Comparison of ENCODE assay signal across 10 cellular contexts in genomic region chr17:34979153-34979552, GRCh38. TPM values are rescaled to one million over a fixed set of nuclear protein-coding genes. Genes with fewer than 3 reads are reported as not detected.
DNase-seq lines count a peak whose midpoint lies in the region; ATAC-seq and TF ChIP-seq lines count a peak whose summit lies in the region.
"Had no signal": no experiment of that assay in that cellular context is flagged by ENCODE, and none has a peak within 500 bp of the region (broad histone marks: within the 10 kb centered on the region; RNA-seq: fewer than 3 reads in every experiment).

No MANE protein-coding gene starts in this region.

- H3K9me3 Mint-ChIP-seq in activated CD4-positive, alpha-beta T cell treated with anti-CD3 and anti-CD28 coated beads, Interleukin-2, amount 10 ng/mL, durations not matched to agents 7 days and 5 days: no peaks in the 10 kb centered on the region
- H3K9me3 Mint-ChIP-seq in IgD-negative memory B cell (no peaks in the 10 kb centered on the region), brain (no peaks in the 10 kb centered on the region)

- no peaks in the 10 kb centered on the region for H3K9me3 ChIP-seq in psoas muscle

- peak overlapping the region; percentile 99 for H3K27ac ChIP-seq in psoas muscle

- in situ Hi-C loops in ACHN (cut with HindIII; ENCODE audit: low pct_ligation_motif_present, low pct_unique_long_range_greater_than_20kb, low sequenced_read_pairs): no loop called here

- POLR2A ChIA-PET in activated CD4-positive, alpha-beta T cell treated with anti-CD3 and anti-CD28 coated beads, Interleukin-2, amount 10 ng/mL, durations not matched to agents 7 days and 5 days (lab: Charles Lee): no interaction called here

- DNase-seq in activated CD4-positive, alpha-beta T cell treated with anti-CD3 and anti-CD28 coated beads, Interleukin-2, amount 10 ng/mL, durations not matched to agents 7 days and 5 days: no peak
- no peak for DNase-seq in activated CD4-positive, alpha-beta T cell treated with anti-CD3 and anti-CD28 coated beads, Interleukin-2, amount 50 U/mL, for 4 hours
- DNase-seq in psoas muscle: no peak
- no peak for DNase-seq in ACHN
- DNase-seq in NCI-H1105 treated with DMSO at 0.1 percent for 48 hours (lab: John Stamatoyannopoulos, UW): no peak
- DNase-seq: kidney glomerular epithelial cell, substantia nigra had no signal

- TF ChIP-seq CTCF in brain (conservative IDR thresholded peaks at IDR 0.05): no peak
- TF ChIP-seq CTCF in psoas muscle (IDR thresholded peaks at IDR 0.05): no peak

- H3K27me3 Mint-ChIP-seq in activated CD4-positive, alpha-beta T cell treated with anti-CD3 and anti-CD28 coated beads, Interleukin-2, amount 10 ng/mL, durations not matched to agents 7 days and 5 days: no peaks in the 10 kb centered on the region
- H3K27me3 Mint-ChIP-seq in IgD-negative memory B cell: no peaks in the 10 kb centered on the region
- peaks cover 15% of the 10 kb centered on the region for H3K27me3 Mint-ChIP-seq in brain

- H3K36me3 ChIP-seq in psoas muscle (ENCODE audit: insufficient read depth in 1 of 2, low read depth in 1 of 2): peaks cover 0 to 10% of the 10 kb centered on the region in 2 donors

- no peaks in the 10 kb centered on the region for H3K27me3 ChIP-seq in psoas muscle (ENCODE audit: insufficient read depth in 3 of 3, low read length in 2 of 3)

- ATAC-seq in psoas muscle: no peak
- ATAC-seq in GM19397 (IDR thresholded peaks at IDR 0.05; ENCODE audit: unreplicated experiment): no peak

- H3K4me1 ChIP-seq in psoas muscle: peaks cover 20% of the 10 kb centered on the region

- H3K4me3 ChIP-seq in psoas muscle: peak overlapping the region; percentile 98

- peaks cover 48% of the 10 kb centered on the region for H3K4me1 Mint-ChIP-seq in activated CD4-positive, alpha-beta T cell treated with anti-CD3 and anti-CD28 coated beads, Interleukin-2, amount 10 ng/mL, durations not matched to agents 7 days and 5 days
- H3K4me1 Mint-ChIP-seq in IgD-negative memory B cell (peaks cover 18 to 28% (median 19%) of the 10 kb centered on the region in 3 donors), brain (peaks cover 45% of the 10 kb centered on the region)

- H3K4me3 Mint-ChIP-seq in activated CD4-positive, alpha-beta T cell treated with anti-CD3 and anti-CD28 coated beads, Interleukin-2, amount 10 ng/mL, durations not matched to agents 7 days and 5 days: peak overlapping the region; percentile 20
- H3K4me3 Mint-ChIP-seq in IgD-negative memory B cell (peak overlapping the region in 3 of 4 donors; percentile 96 to 99 (median 96)), brain (peak overlapping the region; percentile 91 to 99 (median 97))

- 86 to 92% (median 87%) methylated on average over 7 of the region's 7 CpGs for WGBS in psoas muscle, 3 donors

- peaks cover 7% of the 10 kb centered on the region for H3K36me3 Mint-ChIP-seq in activated CD4-positive, alpha-beta T cell treated with anti-CD3 and anti-CD28 coated beads, Interleukin-2, amount 10 ng/mL, durations not matched to agents 7 days and 5 days (ENCODE audit: low read depth)
- H3K36me3 Mint-ChIP-seq in IgD-negative memory B cell: peaks cover 2% of the 10 kb centered on the region
- H3K36me3 Mint-ChIP-seq in brain: peaks cover 15% of the 10 kb centered on the region

- intact Hi-C loops in psoas muscle (cut with DNase I): no loop called here

- CTCF ChIA-PET in activated CD4-positive, alpha-beta T cell treated with anti-CD3 and anti-CD28 coated beads, Interleukin-2, amount 10 ng/mL, durations not matched to agents 7 days and 5 days (lab: Charles Lee): interaction anchor here (3.0 kb wide), 1 partner anchor 140 kb away, joined by 12 read pairs; the partner anchor contains the start of gene RAD51D

- no peak overlapping the region for H3K27ac Mint-ChIP-seq in activated CD4-positive, alpha-beta T cell treated with anti-CD3 and anti-CD28 coated beads, Interleukin-2, amount 10 ng/mL, durations not matched to agents 7 days and 5 days
- peak overlapping the region in 2 of 3 donors; percentile 97 to 98 for H3K27ac Mint-ChIP-seq in IgD-negative memory B cell
- H3K27ac Mint-ChIP-seq in brain: peak overlapping the region in 4 of 5 experiments; percentile 97 to 99 (median 99)

RNA-seq across cellular contexts. Expression of gene LIG3, which starts 1.2 kb away (rescaled TPM):
- total RNA-seq in activated CD4-positive, alpha-beta T cell treated with anti-CD3 and anti-CD28 coated beads, Interleukin-2, amount 10 ng/mL, durations not matched to agents 7 days and 5 days: 10 to 100 TPM; 42.8 to 46.1 TPM
- polyA plus RNA-seq in IgD-negative memory B cell (15.2 TPM), brain (ENCODE audit: insufficient read depth, low read depth, low replicate concordance) (35.9 TPM), psoas muscle (10 to 100 TPM; 11.5 to 17.6 (median 12.2) TPM)
- total RNA-seq in psoas muscle: 10 to 100 TPM; 23.5 to 28.2 (median 26.2) TPM

RNA-seq across cellular contexts. Expression of gene ZNF830, which starts 17.8 kb away (rescaled TPM):
- 10 to 100 TPM; 24.4 to 25.0 TPM for total RNA-seq in activated CD4-positive, alpha-beta T cell treated with anti-CD3 and anti-CD28 coated beads, Interleukin-2, amount 10 ng/mL, durations not matched to agents 7 days and 5 days
- polyA plus RNA-seq in IgD-negative memory B cell (22.7 TPM), brain (ENCODE audit: insufficient read depth, low read depth, low replicate concordance) (14.3 TPM), psoas muscle (10 to 100 TPM in 1 of 3 donors, 1 to 10 TPM in 2; 7.2 to 13.6 (median 9.6) TPM)
- 10 to 100 TPM in 2 of 4 donors, 1 to 10 TPM in 2; 7.0 to 12.6 (median 10.6) TPM for total RNA-seq in psoas muscle

RNA-seq across cellular contexts. Expression of gene CCT6B, which starts 17.9 kb away (rescaled TPM):
- 1 to 10 TPM; 1.7 to 2.0 TPM for total RNA-seq in activated CD4-positive, alpha-beta T cell treated with anti-CD3 and anti-CD28 coated beads, Interleukin-2, amount 10 ng/mL, durations not matched to agents 7 days and 5 days
- polyA plus RNA-seq in IgD-negative memory B cell (2.8 TPM), brain (ENCODE audit: insufficient read depth, low read depth, low replicate concordance) (1.9 TPM), psoas muscle (1 to 10 TPM in 2 of 3 donors, under 1 TPM in 1; 0.74 to 1.7 (median 1.2) TPM)
- 1 to 10 TPM; 2.4 to 5.2 (median 3.3) TPM for total RNA-seq in psoas muscle

Comparison
In these comparisons a context has a peak if more than half of its experiments do, and no peak if none do; other contexts are left out.
1. H3K4me3 Mint-ChIP-seq: peak in every context shown above with its lines; median percentile 97 in brain; 96 in IgD-negative memory B cell; 20 in activated CD4-positive, alpha-beta T cell treated with anti-CD3 and anti-CD28 coated beads, Interleukin-2, amount 10 ng/mL, durations not matched to agents 7 days and 5 days.